9 cellular contexts compared by ENCODE assay signal in genomic region chr2:68775272-68775847, GRCh38. TPM values are rescaled to one million over a fixed set of nuclear protein-coding genes. Genes with fewer than 3 reads are reported as not detected.
A peak's percentile ranks its signal among the peaks of the same experiment; 100 is the strongest.
DNase-seq lines count a peak whose midpoint lies in the region; ATAC-seq and TF ChIP-seq lines count a peak whose summit lies in the region.
"Had no signal": no experiment of that assay in that cellular context is flagged by ENCODE, and none has a peak within 500 bp of the region (broad histone marks: within the 10 kb centered on the region; RNA-seq: fewer than 3 reads in every experiment).

No MANE protein-coding gene starts in this region.

- intact Hi-C loops in IMR-90 (cut with micrococcal nuclease) = no loop called here

- H3K4me2 ChIP-seq in IMR-90 (ENCODE audit: low read depth, low read length) = no peak overlapping the region

- H4K8ac ChIP-seq in IMR-90 (ENCODE audit: low read depth in 2 of 2, low read length in 2 of 2) = peak overlapping the region in 1 of 2 experiments; percentile 56; a peak in 1 of 4 replicates

- H3K36me3 Mint-ChIP-seq in activated naive CD4-positive, alpha-beta T cell treated with anti-CD3 and anti-CD28 coated beads, Interleukin-2, amount 50 U/mL, for 72 hours = peaks cover 33 to 41% of the 10 kb centered on the region in 2 donors
- peaks cover 25 to 29% (median 26%) of the 10 kb centered on the region in 3 donors for H3K36me3 Mint-ChIP-seq in immature natural killer cell
- H3K36me3 Mint-ChIP-seq: brain had no signal

- H2BK5ac ChIP-seq in IMR-90 (ENCODE audit: low read depth, low read length, poor library complexity, severe bottlenecking) = no peak overlapping the region

- H3K27me3 ChIP-seq in IMR-90 (ENCODE audit: control insufficient read depth, insufficient read depth, low read length) = no peaks in the 10 kb centered on the region; the same call in 1 of the 2 replicates

- H3K27ac Mint-ChIP-seq in activated naive CD4-positive, alpha-beta T cell treated with anti-CD3 and anti-CD28 coated beads, Interleukin-2, amount 50 U/mL, for 72 hours = peak overlapping the region; percentile 63 to 89
- H3K27ac Mint-ChIP-seq in immature natural killer cell = peak overlapping the region; percentile 95 to 100 (median 98)
- H3K27ac Mint-ChIP-seq: brain had no signal

- no peak overlapping the region for H3K56ac ChIP-seq in IMR-90 (ENCODE audit: extremely low read depth, insufficient read depth, low read length)

- no peak overlapping the region for H3K4me3 ChIP-seq in IMR-90 (ENCODE audit: insufficient read depth, low read depth, low read length)

- in situ Hi-C loops in IMR-90 (cut with MboI; ENCODE audit: low sequenced_read_pairs) = no loop called here

- H4K5ac ChIP-seq in IMR-90 (ENCODE audit: low read depth, low read length) = peak overlapping the region; percentile 28

- H3K23ac ChIP-seq in IMR-90 (ENCODE audit: low read depth, low read length) = peak overlapping the region; percentile 90

- H3K9ac ChIP-seq in IMR-90 (ENCODE audit: low read depth, low read length) = no peak overlapping the region

- H2AFZ ChIP-seq in IMR-90 (replicated peaks; ENCODE audit: low read length, poor library complexity) = peak overlapping the region; percentile 73

- CTCF ChIA-PET in IMR-90 (lab: Yijun Ruan, JAX) = interaction anchor here (1.1 to 1.4 kb wide), 3 partner anchors 24 to 149 kb away, joined by 3 to 5 read pairs (median 3); no protein-coding TSS in a partner anchor

- H3K4me1 ChIP-seq in IMR-90 (ENCODE audit: control insufficient read depth, insufficient read depth, low read length) = peaks cover 10% of the 10 kb centered on the region

- POLR2A ChIA-PET in IMR-90 (lab: Charles Lee; ENCODE audit: unreplicated experiment) = no interaction called here

- H3K27ac ChIP-seq in IMR-90 (ENCODE audit: insufficient read depth, low read length) = no peak overlapping the region
- H3K27ac ChIP-seq in temporal lobe (ENCODE audit: low read depth, low read length) = peak overlapping the region; percentile 40

- H3K4me3 Mint-ChIP-seq in immature natural killer cell = peak overlapping the region; percentile 94 to 98 (median 95)
- H3K4me3 Mint-ChIP-seq: brain had no signal

- peak overlapping the region; percentile 17 for H2AK9ac ChIP-seq in IMR-90 (replicated peaks; ENCODE audit: low read depth, low read length, poor library complexity)

- no peaks in the 10 kb centered on the region for H3K36me3 ChIP-seq in IMR-90 (ENCODE audit: control insufficient read depth, insufficient read depth, low read length)

- peaks cover 2 to 6% (median 2%) of the 10 kb centered on the region in 3 donors for H3K27me3 Mint-ChIP-seq in immature natural killer cell (ENCODE audit: low read depth in 3 of 3)
- H3K27me3 Mint-ChIP-seq: brain had no signal

- TF ChIP-seq CTCF in IMR-90 (conservative IDR thresholded peaks at IDR 0.05; ENCODE audit: low read depth, low read length) = no peak

- peak overlapping the region; percentile 88; the same call in 1 of the 2 replicates for H2BK20ac ChIP-seq in IMR-90 (ENCODE audit: low read depth, low read length)

- H2BK15ac ChIP-seq in IMR-90 (ENCODE audit: low read depth, low read length) = peak overlapping the region; percentile 76; the same call in 1 of the 3 replicates

- TF ChIP-seq POLR2A in IMR-90 (IDR thresholded peaks at IDR 0.05; ENCODE audit: low read depth, low read length) = no peak

- H3K79me1 ChIP-seq in IMR-90 (ENCODE audit: low read depth in 1 of 2, low read length in 2 of 2) = no peaks in the 10 kb centered on the region

- H4K20me1 ChIP-seq in IMR-90 (ENCODE audit: insufficient read depth, low read length) = no peaks in the 10 kb centered on the region

- peak overlapping the region; percentile 60; the same call in 1 of the 2 replicates for H4K91ac ChIP-seq in IMR-90 (ENCODE audit: insufficient read depth, low read depth, low read length)

- BruUV-seq in IMR-90 (replicated peaks; lab: Mats Ljungman, UMichigan) = no TSS peak

- H3K4me1 Mint-ChIP-seq in immature natural killer cell = peaks cover 67 to 88% of the 10 kb centered on the region in 2 donors

- peak overlapping the region; percentile 78 for H2AK5ac ChIP-seq in IMR-90 (ENCODE audit: low read depth, low read length)

- peak overlapping the region; percentile 67 for H3K14ac ChIP-seq in IMR-90 (replicated peaks; ENCODE audit: low read depth, low read length)

- H3K9me3 Mint-ChIP-seq in activated naive CD4-positive, alpha-beta T cell treated with anti-CD3 and anti-CD28 coated beads, Interleukin-2, amount 50 U/mL, for 72 hours = no peaks in the 10 kb centered on the region
- no peaks in the 10 kb centered on the region for H3K9me3 Mint-ChIP-seq in immature natural killer cell
- H3K9me3 Mint-ChIP-seq: brain had no signal

- ATAC-seq in IMR-90 (ENCODE audit: low read depth) (no peak), GM18858 (IDR thresholded peaks at IDR 0.05; ENCODE audit: unreplicated experiment) (no peak)
- ATAC-seq in activated naive CD4-positive, alpha-beta T cell treated with anti-CD3 and anti-CD28 coated beads, Interleukin-2, amount 50 U/mL, for 72 hours = no peak

- peak overlapping the region; percentile 86 for H3K4ac ChIP-seq in IMR-90 (ENCODE audit: low read depth, low read length)

- TF ChIP-seq RAD21 in IMR-90 (IDR thresholded peaks at IDR 0.05; ENCODE audit: low read length) = no peak

- H2BK120ac ChIP-seq in IMR-90 (ENCODE audit: low read depth, low read length) = peak overlapping the region; percentile 81

- no peak for DNase-seq in IMR-90
- no peak for DNase-seq in activated naive CD4-positive, alpha-beta T cell treated with anti-CD3 and anti-CD28 coated beads, Interleukin-2, amount 50 U/mL, for 72 hours (ENCODE audit: low spot score in 2 of 2)
- DNase-seq in immature natural killer cell = no peak
- DNase-seq in stimulated activated naive CD4-positive, alpha-beta T cell (lab: John Stamatoyannopoulos, UW) = no peak
- DNase-seq in HuH-7.5 (ENCODE audit: low spot score) = no peak
- DNase-seq: NCI-H2081 treated with DMSO at 0.1 percent for 48 hours had no signal

- dilution Hi-C loops in IMR-90 (cut with HindIII; ENCODE audit: low sequenced_read_pairs, unreplicated experiment) = no loop called here

- no peaks in the 10 kb centered on the region for H3K9me3 ChIP-seq in IMR-90 (ENCODE audit: control insufficient read depth, insufficient read depth, low read length)

- H3K18ac ChIP-seq in IMR-90 (ENCODE audit: low read depth, low read length) = no peak overlapping the region

- no CpG with 5 or more reads among the region's 13 CpGs for WGBS in IMR-90 (ENCODE audit: extremely low coverage in 2 of 2, insufficient read length in 1 of 2), 2 experiments

- peaks cover 10% of the 10 kb centered on the region for H3K9me1 ChIP-seq in IMR-90 (ENCODE audit: insufficient read depth, low read length)

TF ChIP-seq in IMR-90, 13 proteins besides CTCF, POLR2A, EP300 and RAD21:
- TF ChIP-seq MAZ (IDR thresholded peaks at IDR 0.05; ENCODE audit: borderline replicate concordance, low read depth, low read length) (no peak), ELK1 (IDR thresholded peaks at IDR 0.05; ENCODE audit: borderline replicate concordance, low read depth, low read length) (no peak), MXI1 (IDR thresholded peaks at IDR 0.05; ENCODE audit: borderline replicate concordance, low read depth, low read length) (no peak), USF2 (IDR thresholded peaks at IDR 0.05; ENCODE audit: low read depth, low read length) (no peak)

RNA-seq across cellular contexts. Expression of gene ARHGAP25, which starts 40.7 kb away (rescaled TPM):
- 0.28 and 0.36 TPM in 2 replicates for total RNA-seq in IMR-90 (2012; rRNA removed)
- polyA plus RNA-seq in IMR-90 (2012; rRNA removed) = 0.27 and 0.29 TPM in 2 replicates
- polyA plus RNA-seq in IMR-90 (2012; cell fraction: cytosol; rRNA removed) = 0.24 and 0.30 TPM in 2 replicates
- 0.14 and 0.45 TPM in 2 replicates for polyA plus RNA-seq in IMR-90 (2012; cell fraction: nucleus; rRNA removed; ENCODE audit: low replicate concordance)
- 10 to 100 TPM; 37.7 to 43.0 TPM for total RNA-seq in activated naive CD4-positive, alpha-beta T cell treated with anti-CD3 and anti-CD28 coated beads, Interleukin-2, amount 50 U/mL, for 72 hours
- polyA plus RNA-seq in immature natural killer cell = 100 to 1,000 TPM; 107 to 282 (median 117) TPM
- total RNA-seq in temporal lobe = 2.0 TPM

Comparison
In these comparisons a context has a peak if more than half of its experiments do, and no peak if none do; other contexts are left out.
1. RNA of gene ARHGAP25, which starts 40.7 kb away (total RNA-seq): 37.7 to 43.0 TPM in activated naive CD4-positive, alpha-beta T cell treated with anti-CD3 and anti-CD28 coated beads, Interleukin-2, amount 50 U/mL, for 72 hours; 2.0 TPM in temporal lobe (single experiment) and 0.28 to 0.36 TPM in IMR-90; every median in the first group is over 10 times any median in the second.